8 cellular contexts compared by ENCODE assay signal in genomic region chr16:25012525-25012991, GRCh38. TPM values are rescaled to one million over a fixed set of nuclear protein-coding genes. Genes with fewer than 3 reads are reported as not detected.
A peak's percentile ranks its signal among the peaks of the same experiment; 100 is the strongest.
DNase-seq lines count a peak whose midpoint lies in the region; ATAC-seq lines count a peak whose summit lies in the region.

No MANE protein-coding gene starts in this region.

- H3K36me3 ChIP-seq in aorta (ENCODE audit: control insufficient read depth in 1 of 2, insufficient read depth in 2 of 2, low read length in 1 of 2): no peaks in the 10 kb centered on the region

- H3K4me3 ChIP-seq in aorta (ENCODE audit: low read length in 2 of 2): no peak overlapping the region

- H3K27ac Mint-ChIP-seq in naive B cell: peak overlapping the region; percentile 57 to 93 (median 76)

- WGBS in aorta, 2 donors: 47 to 54% methylated on average over 3 of the region's 3 CpGs

- H3K9me3 Mint-ChIP-seq in naive B cell: no peaks in the 10 kb centered on the region

- H3K4me3 Mint-ChIP-seq in naive B cell: peak overlapping the region; percentile 88 to 100 (median 96)

- peaks cover 70 to 85% (median 74%) of the 10 kb centered on the region in 3 donors for H3K4me1 Mint-ChIP-seq in naive B cell

- peaks cover 14 to 34% of the 10 kb centered on the region in 2 donors for H3K36me3 Mint-ChIP-seq in naive B cell

- H3K4me1 ChIP-seq in aorta (ENCODE audit: control insufficient read depth in 1 of 2, insufficient read depth in 2 of 2, low read length in 2 of 2): peaks cover 0 to 12% of the 10 kb centered on the region in 2 donors

- no peaks in the 10 kb centered on the region for H3K27me3 Mint-ChIP-seq in naive B cell

- peak; percentile 6 to 14 for DNase-seq in AML-193 (lab: John Stamatoyannopoulos, UW)
- peak; percentile 71 for DNase-seq in HS-27A (ENCODE audit: low read depth)
- peak; percentile 26 for DNase-seq in astrocyte of the hippocampus (ENCODE audit: low read depth, low spot score)
- no peak for DNase-seq in naive B cell
- DNase-seq in NCI-H526 (lab: John Stamatoyannopoulos, UW): no peak
- no peak for DNase-seq in aorta
- DNase-seq in nucleus accumbens (lab: John Stamatoyannopoulos, UW): no peak

- no peaks in the 10 kb centered on the region for H3K27me3 ChIP-seq in aorta (ENCODE audit: control insufficient read depth in 1 of 2, insufficient read depth in 2 of 2, low read length in 1 of 2)

- ATAC-seq in naive B cell (ENCODE audit: low read depth in 2 of 2) (no peak), aorta (ENCODE audit: low FRiP score) (no peak), HG03457 (IDR thresholded peaks at IDR 0.05; ENCODE audit: unreplicated experiment) (no peak)

- no peaks in the 10 kb centered on the region for H3K9me3 ChIP-seq in aorta (ENCODE audit: control insufficient read depth, low read length)

- intact Hi-C loops in aorta (cut with DNase I): loop anchor here in 1 of 2 donors (5.0 kb wide), 1 partner anchor 35 kb away; no protein-coding TSS in a partner anchor

- no peak overlapping the region for H3K27ac ChIP-seq in aorta (ENCODE audit: low read depth in 1 of 2, low read length in 2 of 2)

RNA-seq across cellular contexts. Expression of gene ARHGAP17, which starts 2.6 kb away (rescaled TPM):
- polyA plus RNA-seq in naive B cell (ENCODE audit: low read depth in 6 of 6) (100 to 1,000 TPM in 4 of 6 donors, 10 to 100 TPM in 2; 90.5 to 200 (median 115) TPM), aorta (10 to 100 TPM; 12.9 to 56.7 TPM)
- total RNA-seq in aorta: 100 to 1,000 TPM in 1 of 2 donors, 10 to 100 TPM in 1; 95.8 to 122 TPM

Comparison
In these comparisons a context has a peak if more than half of its experiments do, and no peak if none do; other contexts are left out.
1. DNase-seq: peak in AML-193 (2 of 2), HS-27A (single experiment) and astrocyte of the hippocampus (single experiment); none in naive B cell (single experiment), NCI-H526 (0 of 2), aorta (0 of 2) and nucleus accumbens (0 of 56).